1 cellular context compared by ENCODE assay signal in the genomic region with DNA sequence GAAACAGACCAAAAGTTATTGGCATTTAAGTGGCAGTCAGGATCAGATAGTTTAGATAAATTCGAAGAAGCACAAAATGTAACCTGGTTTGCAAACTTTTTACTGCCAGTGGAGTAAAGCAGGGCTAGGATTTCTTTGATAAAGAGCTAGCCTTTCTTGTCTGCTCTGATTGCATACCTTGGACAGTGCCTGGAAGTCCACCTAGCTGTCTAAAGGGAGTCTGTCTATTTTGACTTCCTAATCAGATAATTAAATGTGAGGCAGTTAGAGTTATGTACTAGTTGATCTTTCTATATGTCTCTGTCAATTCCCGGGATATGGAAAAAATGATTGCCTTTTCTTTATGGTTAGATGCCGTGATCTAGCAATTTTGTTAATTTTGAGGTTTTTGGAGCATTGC.
TF ChIP-seq lines count a peak whose summit lies in the region.

No MANE protein-coding gene starts in this region.

TF ChIP-seq in GM12878, 131 proteins besides CTCF, POLR2A, EP300 and RAD21:
- no peak for TF ChIP-seq SUPT20H (IDR thresholded peaks at IDR 0.05; ENCODE audit: borderline replicate concordance, control insufficient read depth, low read depth, low read length)
- TF ChIP-seq ZNF207 (IDR thresholded peaks at IDR 0.05; ENCODE audit: borderline replicate concordance), result no peak
- TF ChIP-seq, protein P1, sequence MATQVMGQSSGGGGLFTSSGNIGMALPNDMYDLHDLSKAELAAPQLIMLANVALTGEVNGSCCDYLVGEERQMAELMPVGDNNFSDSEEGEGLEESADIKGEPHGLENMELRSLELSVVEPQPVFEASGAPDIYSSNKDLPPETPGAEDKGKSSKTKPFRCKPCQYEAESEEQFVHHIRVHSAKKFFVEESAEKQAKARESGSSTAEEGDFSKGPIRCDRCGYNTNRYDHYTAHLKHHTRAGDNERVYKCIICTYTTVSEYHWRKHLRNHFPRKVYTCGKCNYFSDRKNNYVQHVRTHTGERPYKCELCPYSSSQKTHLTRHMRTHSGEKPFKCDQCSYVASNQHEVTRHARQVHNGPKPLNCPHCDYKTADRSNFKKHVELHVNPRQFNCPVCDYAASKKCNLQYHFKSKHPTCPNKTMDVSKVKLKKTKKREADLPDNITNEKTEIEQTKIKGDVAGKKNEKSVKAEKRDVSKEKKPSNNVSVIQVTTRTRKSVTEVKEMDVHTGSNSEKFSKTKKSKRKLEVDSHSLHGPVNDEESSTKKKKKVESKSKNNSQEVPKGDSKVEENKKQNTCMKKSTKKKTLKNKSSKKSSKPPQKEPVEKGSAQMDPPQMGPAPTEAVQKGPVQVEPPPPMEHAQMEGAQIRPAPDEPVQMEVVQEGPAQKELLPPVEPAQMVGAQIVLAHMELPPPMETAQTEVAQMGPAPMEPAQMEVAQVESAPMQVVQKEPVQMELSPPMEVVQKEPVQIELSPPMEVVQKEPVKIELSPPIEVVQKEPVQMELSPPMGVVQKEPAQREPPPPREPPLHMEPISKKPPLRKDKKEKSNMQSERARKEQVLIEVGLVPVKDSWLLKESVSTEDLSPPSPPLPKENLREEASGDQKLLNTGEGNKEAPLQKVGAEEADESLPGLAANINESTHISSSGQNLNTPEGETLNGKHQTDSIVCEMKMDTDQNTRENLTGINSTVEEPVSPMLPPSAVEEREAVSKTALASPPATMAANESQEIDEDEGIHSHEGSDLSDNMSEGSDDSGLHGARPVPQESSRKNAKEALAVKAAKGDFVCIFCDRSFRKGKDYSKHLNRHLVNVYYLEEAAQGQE (IDR thresholded peaks at IDR 0.05; ENCODE audit: low read depth, low read length), result peak; percentile 83
- TF ChIP-seq SRF (IDR thresholded peaks at IDR 0.05; ENCODE audit: low read depth in 2 of 2, low read length in 2 of 2), result no peak
- TF ChIP-seq MYC (IDR thresholded peaks at IDR 0.05; ENCODE audit: insufficient read depth, insufficient read length, insufficient replicate concordance, low read length, severe bottlenecking), result no peak
- TF ChIP-seq FOXM1 (IDR thresholded peaks at IDR 0.05; ENCODE audit: low read depth, low read length), result no peak
